In genomic region chr13:75694742-75695141, GRCh38 we compare ENCODE assay signal across 28 cellular contexts. TPM values are rescaled to one million over a fixed set of nuclear protein-coding genes. Genes with fewer than 3 reads are reported as not detected.
A peak's percentile ranks its signal among the peaks of the same experiment; 100 is the strongest.
DNase-seq lines count a peak whose midpoint lies in the region; ATAC-seq, FAIRE-seq and TF ChIP-seq lines count a peak whose summit lies in the region.
"Had no signal": no experiment of that assay in that cellular context is flagged by ENCODE, and none has a peak within 500 bp of the region (broad histone marks: within the 10 kb centered on the region; RNA-seq: fewer than 3 reads in every experiment).

No MANE protein-coding gene starts in this region.

- no peaks in the 10 kb centered on the region for H3K27me3 ChIP-seq in mammary epithelial cell (ENCODE audit: insufficient read depth, low read length)
- no peaks in the 10 kb centered on the region for H3K27me3 ChIP-seq in left lung
- no peaks in the 10 kb centered on the region for H3K27me3 ChIP-seq in small intestine (ENCODE audit: control insufficient read depth in 2 of 2, insufficient read depth in 2 of 2, low read length in 2 of 2)
- H3K27me3 ChIP-seq: gastrocnemius medialis had no signal

- no peaks in the 10 kb centered on the region for H4K20me1 ChIP-seq in mammary epithelial cell (ENCODE audit: insufficient read depth, low read length)

- no peak overlapping the region for H3K4me3 Mint-ChIP-seq in nephron progenitor cell
- H3K4me3 Mint-ChIP-seq: activated naive CD4-positive, alpha-beta T cell treated with anti-CD3 and anti-CD28 coated beads, Interleukin-2, amount 10 ng/mL, durations not matched to agents 7 days and 5 days; activated T-cell treated with anti-CD3 and anti-CD28 coated beads, Interleukin-2, amount 50 U/mL, for 72 hours; mesothelial cell of epicardium; T-cell had no signal

- H3K36me3 ChIP-seq in mammary epithelial cell (ENCODE audit: insufficient read depth, low read length), result no peaks in the 10 kb centered on the region
- no peaks in the 10 kb centered on the region for H3K36me3 ChIP-seq in left lung
- H3K36me3 ChIP-seq in small intestine (ENCODE audit: control insufficient read depth in 2 of 2, insufficient read depth in 2 of 2, low read length in 2 of 2), result no peaks in the 10 kb centered on the region
- H3K36me3 ChIP-seq: gastrocnemius medialis, thoracic aorta had no signal

- H3K9me3 Mint-ChIP-seq in nephron progenitor cell, result peaks cover 10% of the 10 kb centered on the region
- H3K9me3 Mint-ChIP-seq: activated naive CD4-positive, alpha-beta T cell treated with anti-CD3 and anti-CD28 coated beads, Interleukin-2, amount 10 ng/mL, durations not matched to agents 7 days and 5 days; activated T-cell treated with anti-CD3 and anti-CD28 coated beads, Interleukin-2, amount 50 U/mL, for 72 hours had no signal

- no peaks in the 10 kb centered on the region for H3K79me2 ChIP-seq in mammary epithelial cell (ENCODE audit: insufficient read depth, low read length)

- H3K27ac ChIP-seq in mammary epithelial cell (ENCODE audit: insufficient read depth, low read depth, low read length), result no peak overlapping the region
- no peak overlapping the region for H3K27ac ChIP-seq in left lung
- no peak overlapping the region for H3K27ac ChIP-seq in small intestine (ENCODE audit: low read depth in 1 of 2, low read length in 1 of 2)
- H3K27ac ChIP-seq: gastrocnemius medialis, thoracic aorta had no signal

- TF ChIP-seq CTCF in mammary epithelial cell (conservative IDR thresholded peaks at IDR 0.05 in 1 of 2, IDR thresholded peaks at IDR 0.05 in 1 of 2; ENCODE audit: extremely low read depth in 1 of 2, insufficient read depth in 1 of 2, low read depth in 1 of 2, low read length in 2 of 2) (no peak), left lung (IDR thresholded peaks at IDR 0.05) (no peak), nephron progenitor cell (IDR thresholded peaks at IDR 0.05) (no peak)

- peaks cover 8% of the 10 kb centered on the region for H3K36me3 Mint-ChIP-seq in nephron progenitor cell (ENCODE audit: low read depth)

- H3K4me1 Mint-ChIP-seq in nephron progenitor cell, result peaks cover 19% of the 10 kb centered on the region
- H3K4me1 Mint-ChIP-seq: activated naive CD4-positive, alpha-beta T cell treated with anti-CD3 and anti-CD28 coated beads, Interleukin-2, amount 10 ng/mL, durations not matched to agents 7 days and 5 days; T-cell had no signal

- intact Hi-C loops in mammary epithelial cell (cut with micrococcal nuclease) (loop anchor here (5.0 kb wide), 2 partner anchors 108 to 323 kb away; no protein-coding TSS in a partner anchor), left lung (cut with DNase I) (loop anchor here in 1 of 2 donors (10.0 kb wide), 3 partner anchors 170 to 1210 kb away; no protein-coding TSS in a partner anchor)

- CTCF ChIA-PET in mammary epithelial cell (lab: Charles Lee; ENCODE audit: low non-redundant PET), result no interaction called here

- H3K27me3 Mint-ChIP-seq in nephron progenitor cell (ENCODE audit: low read depth, poor library complexity), result peaks cover 2% of the 10 kb centered on the region
- H3K27me3 Mint-ChIP-seq: activated naive CD4-positive, alpha-beta T cell treated with anti-CD3 and anti-CD28 coated beads, Interleukin-2, amount 10 ng/mL, durations not matched to agents 7 days and 5 days; progenitor cell of endocrine pancreas; T-cell had no signal

- H3K9ac ChIP-seq in mammary epithelial cell (ENCODE audit: insufficient read depth, low read length), result no peak overlapping the region

- H3K27ac Mint-ChIP-seq in nephron progenitor cell, result no peak overlapping the region
- H3K27ac Mint-ChIP-seq: activated naive CD4-positive, alpha-beta T cell treated with anti-CD3 and anti-CD28 coated beads, Interleukin-2, amount 10 ng/mL, durations not matched to agents 7 days and 5 days; activated T-cell treated with anti-CD3 and anti-CD28 coated beads, Interleukin-2, amount 50 U/mL, for 72 hours; mesothelial cell of epicardium; progenitor cell of endocrine pancreas; T-cell had no signal

- H3K4me2 ChIP-seq in mammary epithelial cell (ENCODE audit: insufficient read depth, low read depth, low read length), result no peak overlapping the region

- WGBS in mammary epithelial cell (ENCODE audit: low coverage, missing lambda C conversion rate), result 42% methylated on average over 8 of the region's 8 CpGs
- 18 to 69% (median 35%) methylated on average over 8 of the region's 8 CpGs for WGBS in small intestine, 3 donors

- dilution Hi-C loops in mammary epithelial cell (cut with HindIII; ENCODE audit: low sequenced_read_pairs), result loop anchor here (10.0 kb wide), 1 partner anchor 170 kb away; no protein-coding TSS in a partner anchor

- TF ChIP-seq RAD21 in Ishikawa (IDR thresholded peaks at IDR 0.05; ENCODE audit: low read depth), result no peak

- BruUV-seq in mammary epithelial cell (replicated peaks; lab: Mats Ljungman, UMichigan), result no TSS peak

- peak; percentile 80 for ATAC-seq in left lung
- ATAC-seq in HG03159 (IDR thresholded peaks at IDR 0.05; ENCODE audit: unreplicated experiment), result no peak
- ATAC-seq in HG02798 (IDR thresholded peaks at IDR 0.05; ENCODE audit: poor library complexity, unreplicated experiment), result no peak
- ATAC-seq: activated T-cell treated with anti-CD3 and anti-CD28 coated beads, Interleukin-2, amount 50 U/mL, for 72 hours; gastrocnemius medialis; T-cell had no signal

- peak; percentile 60 for DNase-seq in mammary epithelial cell
- peak in 1 of 2 donors; percentile 36 for DNase-seq in left lung
- DNase-seq in small intestine, result peak; percentile 69
- no peak for DNase-seq in nephron progenitor cell
- DNase-seq in HK-2 (ENCODE audit: unreplicated experiment), result no peak
- DNase-seq: activated CD4-positive, alpha-beta T cell treated with anti-CD3 and anti-CD28 coated beads for 4 hours; activated naive CD4-positive, alpha-beta T cell treated with anti-CD3 and anti-CD28 coated beads, Interleukin-2, amount 10 ng/mL, durations not matched to agents 7 days and 5 days; activated T-cell treated with anti-CD3 and anti-CD28 coated beads, Interleukin-2, amount 50 U/mL, for 72 hours; aorta; DMS53; erythroblast; gastrocnemius medialis; GDM1; KG1; NCI-H1048; NCI-H1930; NCI-H345; NCI-H82; OCI-M1; SHP77; stimulated activated naive CD4-positive, alpha-beta T cell; T-cell had no signal

- FAIRE-seq in small intestine (lab: Jason Lieb, UNC), result no peak

- H2AFZ ChIP-seq in mammary epithelial cell (ENCODE audit: low read depth, low read length), result peak overlapping the region; percentile 31

- H3K4me3 ChIP-seq in mammary epithelial cell (replicated peaks in 1 of 3; ENCODE audit: insufficient read depth in 1 of 3, low read depth in 2 of 3, low read length in 3 of 3) (no peak overlapping the region), left lung (no peak overlapping the region), small intestine (ENCODE audit: low read depth in 1 of 2, low read length in 2 of 2) (no peak overlapping the region)
- H3K4me3 ChIP-seq: gastrocnemius medialis, thoracic aorta had no signal

- in situ Hi-C loops in mammary epithelial cell (cut with MboI; ENCODE audit: low sequenced_read_pairs in 2 of 2), result loop anchor here (10.0 to 25.0 kb wide), 5 partner anchors 170 to 780 kb away; no protein-coding TSS in a partner anchor

- H3K4me1 ChIP-seq in mammary epithelial cell (ENCODE audit: insufficient read depth, low read length), result peaks cover 3% of the 10 kb centered on the region
- H3K4me1 ChIP-seq in left lung, result peaks cover 3% of the 10 kb centered on the region in 2 donors
- no peaks in the 10 kb centered on the region for H3K4me1 ChIP-seq in small intestine (ENCODE audit: control insufficient read depth in 2 of 2, insufficient read depth in 1 of 2, low read depth in 1 of 2, low read length in 1 of 2)

- no peaks in the 10 kb centered on the region for H3K9me3 ChIP-seq in mammary epithelial cell (replicated peaks; ENCODE audit: insufficient read depth, low read length)
- H3K9me3 ChIP-seq in left lung, result peaks cover 0 to under 1% of the 10 kb centered on the region in 2 donors
- no peaks in the 10 kb centered on the region for H3K9me3 ChIP-seq in small intestine (ENCODE audit: control insufficient read depth, low read depth)
- H3K9me3 ChIP-seq: gastrocnemius medialis, thoracic aorta had no signal

- TF ChIP-seq EP300 in Ishikawa (IDR thresholded peaks at IDR 0.05; ENCODE audit: borderline replicate concordance), result no peak

TF ChIP-seq in Ishikawa, 13 proteins besides CTCF, POLR2A, EP300 and RAD21:
- TF ChIP-seq TEAD4 (IDR thresholded peaks at IDR 0.05), result no peak
- TF ChIP-seq CEBPB (IDR thresholded peaks at IDR 0.05), result peak; percentile 13; the same call in 1 of the 2 replicates
- no peak for TF ChIP-seq TCF12 (IDR thresholded peaks at IDR 0.05; ENCODE audit: low read depth)
- no peak for TF ChIP-seq TAF1 (IDR thresholded peaks at IDR 0.05; ENCODE audit: low read depth)

RNA-seq across cellular contexts. Expression of gene LMO7, which starts 58.6 kb away (rescaled TPM):
- total RNA-seq in mammary epithelial cell (10 to 100 TPM; 26.4 to 44.8 TPM), left lung (100 to 1,000 TPM; 360 to 669 TPM)
- polyA plus RNA-seq in mammary epithelial cell (7.1 TPM), small intestine (10 to 100 TPM; 31.0 to 88.4 (median 80.3) TPM)
- polyA minus RNA-seq in mammary epithelial cell, result 53.8 TPM

Comparison
In these comparisons a context has a peak if more than half of its experiments do, and no peak if none do; other contexts are left out.
1. DNase-seq: peak in mammary epithelial cell (single experiment) and small intestine (single experiment); none in nephron progenitor cell (single experiment) and HK-2 (single experiment).
2. RNA of gene LMO7, which starts 58.6 kb away (total RNA-seq): 360 to 669 TPM in left lung; 26.4 to 44.8 TPM in mammary epithelial cell; every median in the first group is over 4 times any median in the second.